22 cellular contexts compared by ENCODE assay signal in genomic region chr3:114128826-114129225, GRCh38. TPM values are rescaled to one million over a fixed set of nuclear protein-coding genes. Genes with fewer than 3 reads are reported as not detected.
DNase-seq lines count a peak whose midpoint lies in the region; ATAC-seq and TF ChIP-seq lines count a peak whose summit lies in the region.
"Had no signal": no experiment of that assay in that cellular context is flagged by ENCODE, and none has a peak within 500 bp of the region (broad histone marks: within the 10 kb centered on the region; RNA-seq: fewer than 3 reads in every experiment).

No MANE protein-coding gene starts in this region.

- no peak overlapping the region for H3K27ac Mint-ChIP-seq in activated T-cell treated with anti-CD3 and anti-CD28 coated beads, Interleukin-2, amount 50 U/mL, for 72 hours
- H3K27ac Mint-ChIP-seq: CD4-positive, alpha-beta memory T cell; GM23338 had no signal

- H4K12ac ChIP-seq in trophoblast cell (ENCODE audit: low read depth, low read length) = no peak overlapping the region

- no peaks in the 10 kb centered on the region for H3K79me2 ChIP-seq in trophoblast cell (ENCODE audit: control insufficient read depth, insufficient read depth, low read length, poor library complexity)

- TF ChIP-seq CTCF in adrenal gland (IDR thresholded peaks at IDR 0.05) = no peak
- no peak for TF ChIP-seq CTCF in epithelial cell of esophagus (IDR thresholded peaks at IDR 0.05; ENCODE audit: insufficient read depth, low read depth, low read length, missing control alignments)
- no peak for TF ChIP-seq CTCF in heart left ventricle (IDR thresholded peaks at IDR 0.05)

- peak in 1 of 2 donors; percentile 20 for ATAC-seq in activated T-cell treated with anti-CD3 and anti-CD28 coated beads, Interleukin-2, amount 50 U/mL, for 72 hours (replicated peaks in 1 of 2)
- no peak for ATAC-seq in activated T-cell treated with anti-CD3 and anti-CD28 coated beads, Interleukin-2, amount 50 U/mL, for 4 hours
- ATAC-seq in sciatic nerve (no peak), heart left ventricle (no peak)
- ATAC-seq: A549, GM23338, HCT116, K562, Right ventricle myocardium inferior had no signal

- H3K36me3 Mint-ChIP-seq in activated T-cell treated with anti-CD3 and anti-CD28 coated beads, Interleukin-2, amount 50 U/mL, for 72 hours (ENCODE audit: insufficient read depth in 2 of 2) = no peaks in the 10 kb centered on the region
- H3K36me3 Mint-ChIP-seq in activated T-cell treated with anti-CD3 and anti-CD28 coated beads, Interleukin-2, amount 50 U/mL, for 4 hours (ENCODE audit: insufficient read depth) = no peaks in the 10 kb centered on the region
- H3K36me3 Mint-ChIP-seq: CD4-positive, alpha-beta memory T cell had no signal

- no peak overlapping the region for H2BK12ac ChIP-seq in trophoblast cell (ENCODE audit: low read length)

- no peak overlapping the region for H3K9ac ChIP-seq in trophoblast cell (ENCODE audit: low read length)
- H3K9ac ChIP-seq: BLaER1 had no signal

- H3K4me3 Mint-ChIP-seq in activated T-cell treated with anti-CD3 and anti-CD28 coated beads, Interleukin-2, amount 50 U/mL, for 72 hours = peak overlapping the region; percentile 17 to 46
- H3K4me3 Mint-ChIP-seq in activated T-cell treated with anti-CD3 and anti-CD28 coated beads, Interleukin-2, amount 50 U/mL, for 4 hours = no peak overlapping the region
- H3K4me3 Mint-ChIP-seq: CD4-positive, alpha-beta memory T cell; GM23338 had no signal

- no peak overlapping the region for H2BK120ac ChIP-seq in trophoblast cell (ENCODE audit: insufficient read depth, low read length, poor library complexity)

- no peak overlapping the region for H3K4me2 ChIP-seq in trophoblast cell (ENCODE audit: low read length)
- H3K4me2 ChIP-seq: A549, BLaER1, GM23338 had no signal

- intact Hi-C loops in adrenal gland (cut with DNase I) = no loop called here
- intact Hi-C loops in sciatic nerve (cut with DNase I) = no loop called here
- intact Hi-C loops in heart left ventricle (cut with DNase I) = no loop called here

- no peak overlapping the region for H2AK5ac ChIP-seq in trophoblast cell (ENCODE audit: low read length)

- H3K27me3 ChIP-seq in adrenal gland = no peaks in the 10 kb centered on the region
- H3K27me3 ChIP-seq in trophoblast cell (ENCODE audit: insufficient read depth, low read length) = no peaks in the 10 kb centered on the region
- no peaks in the 10 kb centered on the region for H3K27me3 ChIP-seq in heart left ventricle
- H3K27me3 ChIP-seq: BLaER1 had no signal

- no peak overlapping the region for H3K18ac ChIP-seq in trophoblast cell (ENCODE audit: low read length)

- no peak for TF ChIP-seq POLR2A in adrenal gland (IDR thresholded peaks at IDR 0.05)
- TF ChIP-seq POLR2A in heart left ventricle (IDR thresholded peaks at IDR 0.05) = no peak

- H3K36me3 ChIP-seq in adrenal gland (replicated peaks in 1 of 2) = no peaks in the 10 kb centered on the region
- no peaks in the 10 kb centered on the region for H3K36me3 ChIP-seq in trophoblast cell (ENCODE audit: control insufficient read depth in 1 of 2, insufficient read depth in 2 of 2, low read length in 2 of 2)
- H3K36me3 ChIP-seq in heart left ventricle = no peaks in the 10 kb centered on the region
- H3K36me3 ChIP-seq: BLaER1 had no signal

- DNase-seq in activated T-cell treated with anti-CD3 and anti-CD28 coated beads, Interleukin-2, amount 50 U/mL, for 72 hours = no peak
- no peak for DNase-seq in activated T-cell treated with anti-CD3 and anti-CD28 coated beads, Interleukin-2, amount 50 U/mL, for 4 hours
- DNase-seq in adrenal gland (peak in 4 of 7 donors; percentile 19 to 57 (median 24)), epithelial cell of esophagus (ENCODE audit: low read depth) (peak; percentile 19), trophoblast cell (peak; percentile 57 to 75), cortex of kidney (lab: John Stamatoyannopoulos, UW) (no peak), sciatic nerve (ENCODE audit: low spot score) (no peak), heart left ventricle (no peak)
- DNase-seq: Calu3; CD4-positive, alpha-beta memory T cell; GF-D8; MV-4-11; NCI-H1694 treated with DMSO at 0.1 percent for 48 hours; NCI-H510A treated with DMSO at 0.1 percent for 48 hours; NCI-H774 had no signal

- H3K14ac ChIP-seq in trophoblast cell (ENCODE audit: low read length) = no peak overlapping the region

- H4K8ac ChIP-seq in trophoblast cell (ENCODE audit: low read depth, low read length) = no peak overlapping the region

- no peak overlapping the region for H3K4me3 ChIP-seq in adrenal gland
- no peak overlapping the region for H3K4me3 ChIP-seq in epithelial cell of esophagus (ENCODE audit: low read length)
- H3K4me3 ChIP-seq in trophoblast cell (ENCODE audit: low read depth, low read length) = no peak overlapping the region
- H3K4me3 ChIP-seq in heart left ventricle = no peak overlapping the region
- H3K4me3 ChIP-seq: A549, BLaER1, GM23338, K562 had no signal

- H4K91ac ChIP-seq in trophoblast cell (ENCODE audit: low read depth, low read length) = no peak overlapping the region

- no peak overlapping the region for H2BK5ac ChIP-seq in trophoblast cell (ENCODE audit: low read depth, low read length, poor library complexity)

- H3K4me1 ChIP-seq in adrenal gland (replicated peaks in 1 of 2) = peaks cover 6 to 12% of the 10 kb centered on the region in 2 donors
- peaks cover 0 to 4% of the 10 kb centered on the region in 2 experiments for H3K4me1 ChIP-seq in trophoblast cell (ENCODE audit: control insufficient read depth in 1 of 2, insufficient read depth in 2 of 2, low read length in 2 of 2)
- H3K4me1 ChIP-seq in heart left ventricle = no peaks in the 10 kb centered on the region
- H3K4me1 ChIP-seq: A549, BLaER1 had no signal

- no peaks in the 10 kb centered on the region for H3K9me3 Mint-ChIP-seq in activated T-cell treated with anti-CD3 and anti-CD28 coated beads, Interleukin-2, amount 50 U/mL, for 72 hours
- H3K9me3 Mint-ChIP-seq in activated T-cell treated with anti-CD3 and anti-CD28 coated beads, Interleukin-2, amount 50 U/mL, for 4 hours = no peaks in the 10 kb centered on the region
- H3K9me3 Mint-ChIP-seq: GM23338 had no signal

- peak overlapping the region in 4 of 5 donors; percentile 34 to 78 (median 65) for H3K27ac ChIP-seq in adrenal gland
- H3K27ac ChIP-seq in trophoblast cell (ENCODE audit: low read depth, low read length) = no peak overlapping the region
- H3K27ac ChIP-seq in heart left ventricle = no peak overlapping the region
- H3K27ac ChIP-seq: A549, BLaER1 had no signal

- H3K4ac ChIP-seq in trophoblast cell (ENCODE audit: low read depth, low read length) = no peak overlapping the region

- H2AFZ ChIP-seq in trophoblast cell (ENCODE audit: insufficient read depth, low read length, poor library complexity) = no peak overlapping the region
- H2AFZ ChIP-seq: GM23338 had no signal

- no peak overlapping the region for H3K23ac ChIP-seq in trophoblast cell (ENCODE audit: low read length)

- peaks cover 9% of the 10 kb centered on the region for H3K4me1 Mint-ChIP-seq in activated T-cell treated with anti-CD3 and anti-CD28 coated beads, Interleukin-2, amount 50 U/mL, for 72 hours (ENCODE audit: low read depth)
- no peaks in the 10 kb centered on the region for H3K4me1 Mint-ChIP-seq in activated T-cell treated with anti-CD3 and anti-CD28 coated beads, Interleukin-2, amount 50 U/mL, for 4 hours (ENCODE audit: low read depth)
- H3K4me1 Mint-ChIP-seq: CD4-positive, alpha-beta memory T cell; GM23338 had no signal

- no peaks in the 10 kb centered on the region for H3K79me1 ChIP-seq in trophoblast cell (ENCODE audit: low read length)

- H3K27me3 Mint-ChIP-seq in activated T-cell treated with anti-CD3 and anti-CD28 coated beads, Interleukin-2, amount 50 U/mL, for 72 hours (ENCODE audit: low read depth) = peaks cover 6% of the 10 kb centered on the region
- peaks cover under 1% of the 10 kb centered on the region for H3K27me3 Mint-ChIP-seq in activated T-cell treated with anti-CD3 and anti-CD28 coated beads, Interleukin-2, amount 50 U/mL, for 4 hours (ENCODE audit: low read depth)
- H3K27me3 Mint-ChIP-seq: CD4-positive, alpha-beta memory T cell had no signal

- WGBS in adrenal gland, 4 donors = 74 to 79% (median 75%) methylated on average over 8 of the region's 8 CpGs
- WGBS in trophoblast cell (ENCODE audit: extremely low coverage, insufficient coverage, insufficient read length) = no CpG with 5 or more reads among the region's 8 CpGs
- 90 to 96% (median 93%) methylated on average over 8 of the region's 8 CpGs for WGBS in heart left ventricle, 4 donors

- H3K9me3 ChIP-seq in adrenal gland (replicated peaks in 1 of 3) = no peaks in the 10 kb centered on the region
- H3K9me3 ChIP-seq in trophoblast cell (ENCODE audit: insufficient read depth, low read depth, low read length) = no peaks in the 10 kb centered on the region
- H3K9me3 ChIP-seq in heart left ventricle = no peaks in the 10 kb centered on the region
- H3K9me3 ChIP-seq: A549, BLaER1 had no signal

RNA-seq across cellular contexts. Expression of gene DRD3, which starts 50.0 kb away (rescaled TPM):
- not detected for total RNA-seq in activated T-cell treated with anti-CD3 and anti-CD28 coated beads, Interleukin-2, amount 50 U/mL, for 72 hours
- total RNA-seq in activated T-cell treated with anti-CD3 and anti-CD28 coated beads, Interleukin-2, amount 50 U/mL, for 4 hours = not detected
- total RNA-seq in adrenal gland (not detected), sciatic nerve (not detected), heart left ventricle (not detected)
- polyA plus RNA-seq in adrenal gland (not detected), heart left ventricle (not detected)
- polyA plus RNA-seq in trophoblast cell (2013) = not detected in 2 replicates
- total RNA-seq: Calu3, K562, OCI-LY7, Right ventricle myocardium inferior had no signal
- polyA plus RNA-seq: A549; CD4-positive, alpha-beta memory T cell; K562 had no signal

Comparison
In these comparisons a context has a peak if more than half of its experiments do, and no peak if none do; other contexts are left out.
1. DNase-seq: peak in adrenal gland (4 of 7), epithelial cell of esophagus (single experiment) and trophoblast cell (2 of 2); none in activated T-cell treated with anti-CD3 and anti-CD28 coated beads, Interleukin-2, amount 50 U/mL, for 72 hours (0 of 2), activated T-cell treated with anti-CD3 and anti-CD28 coated beads, Interleukin-2, amount 50 U/mL, for 4 hours (single experiment), cortex of kidney (single experiment), sciatic nerve (single experiment) and heart left ventricle (0 of 5).
2. H3K27ac ChIP-seq: peak in adrenal gland (4 of 5); none in trophoblast cell (single experiment) and heart left ventricle (0 of 12).